In genomic region chr12:55966408-55967281, GRCh38 we compare ENCODE assay signal across 8 cellular contexts. TPM values are rescaled to one million over a fixed set of nuclear protein-coding genes. Genes with fewer than 3 reads are reported as not detected.
DNase-seq lines count a peak whose midpoint lies in the region; ATAC-seq lines count a peak whose summit lies in the region.

TSS of gene CDK2 (plus strand) at chr12:55966830. CDS start at chr12:55967009, 179 bp downstream.

- H3K36me3 ChIP-seq in rectal smooth muscle tissue (ENCODE audit: control insufficient read depth, insufficient read depth, low read length) (no peaks in the 10 kb centered on the region), aorta (ENCODE audit: control insufficient read depth in 1 of 2, insufficient read depth in 2 of 2, low read length in 1 of 2) (no peaks in the 10 kb centered on the region)

- H3K27ac ChIP-seq in angular gyrus (ENCODE audit: low read depth, low read length) (peak within 1 kb of the TSS; percentile 40), right cardiac atrium (ENCODE audit: low read length) (peak within 1 kb of the TSS; percentile 71), rectal smooth muscle tissue (ENCODE audit: low read depth, low read length) (peak within 1 kb of the TSS; percentile 72), aorta (ENCODE audit: low read depth in 1 of 2, low read length in 2 of 2) (peak within 1 kb of the TSS in 1 of 2 donors; percentile 32)

- H3K27me3 ChIP-seq in right cardiac atrium (ENCODE audit: control insufficient read depth, insufficient read depth), result no peaks in the 10 kb centered on the region
- H3K27me3 ChIP-seq in rectal smooth muscle tissue (ENCODE audit: control insufficient read depth, insufficient read depth, low read length), result no peaks in the 10 kb centered on the region
- no peaks in the 10 kb centered on the region for H3K27me3 ChIP-seq in aorta (ENCODE audit: control insufficient read depth in 1 of 2, insufficient read depth in 2 of 2, low read length in 1 of 2)

- intact Hi-C loops in T-helper 2 cell treated with Interferon-gamma antibody and Interleukin-4, amounts not matched to agents 100 ng/mL and 5 ng/mL, for 36 hours (cut with micrococcal nuclease), result loop anchor here (1.0 kb wide), 1 partner anchor 8 kb away; the partner anchor contains the start of gene RAB5B
- intact Hi-C loops in right cardiac atrium (cut with DNase I) (no loop called here), aorta (cut with DNase I) (loop anchor here in 1 of 2 donors (10.0 kb wide), 1 partner anchor 232 kb away; no protein-coding TSS in a partner anchor)

- peak within 1 kb of the TSS; percentile 91 for H3K9ac ChIP-seq in rectal smooth muscle tissue (ENCODE audit: low read length)

- H3K4me3 ChIP-seq in right cardiac atrium (ENCODE audit: low read length), result peak within 1 kb of the TSS; percentile 71
- peak within 1 kb of the TSS; percentile 90 for H3K4me3 ChIP-seq in rectal smooth muscle tissue (ENCODE audit: low read length)
- H3K4me3 ChIP-seq in aorta (ENCODE audit: low read length in 2 of 2), result peak within 1 kb of the TSS; percentile 66 to 72

- WGBS in right cardiac atrium, result under 1% methylated on average over 45 of the region's 45 CpGs
- WGBS in aorta, 2 donors, result 0 to 1% methylated on average over 41 to 45 of the region's 45 CpGs

- H3K4me1 ChIP-seq in right cardiac atrium (ENCODE audit: control insufficient read depth, insufficient read depth, low read length) (peaks cover 2% of the 10 kb centered on the region), rectal smooth muscle tissue (ENCODE audit: control insufficient read depth, insufficient read depth, low read length) (peaks cover 5% of the 10 kb centered on the region), aorta (ENCODE audit: control insufficient read depth in 1 of 2, insufficient read depth in 2 of 2, low read length in 2 of 2) (no peaks in the 10 kb centered on the region)

- DNase-seq in NCI-H1694 treated with DMSO at 0.1 percent for 48 hours (lab: John Stamatoyannopoulos, UW), result peak; percentile 55
- peak; percentile 94 to 98 (median 97) for DNase-seq in right cardiac atrium
- DNase-seq in aorta, result peak; percentile 95 to 98

- H3K9me3 ChIP-seq in right cardiac atrium (ENCODE audit: control insufficient read depth, low read length), result no peaks in the 10 kb centered on the region
- no peaks in the 10 kb centered on the region for H3K9me3 ChIP-seq in aorta (ENCODE audit: control insufficient read depth, low read length)

- ATAC-seq in GM18502 (IDR thresholded peaks at IDR 0.05; ENCODE audit: poor library complexity, unreplicated experiment), result peak; percentile 93
- ATAC-seq in HG02884 (IDR thresholded peaks at IDR 0.05; ENCODE audit: unreplicated experiment), result peak; percentile 93
- ATAC-seq in right cardiac atrium, result peak; percentile 96 to 97
- ATAC-seq in aorta (ENCODE audit: low FRiP score), result peak; percentile 96

RNA-seq across cellular contexts. Expression of gene CDK2, which starts in this region (rescaled TPM):
- 90.3 and 98.3 TPM in 2 replicates for total RNA-seq in T-helper 2 cell treated with Interferon-gamma antibody and Interleukin-4, amounts not matched to agents 100 ng/mL and 5 ng/mL, for 36 hours
- total RNA-seq in right cardiac atrium (10 to 100 TPM; 12.7 to 17.2 (median 13.6) TPM), aorta (10 to 100 TPM; 29.8 to 35.5 TPM)
- polyA plus RNA-seq in right cardiac atrium (8.1 TPM), aorta (10 to 100 TPM; 27.9 to 36.5 TPM)
